26 cellular contexts compared by ENCODE assay signal in the genomic region with DNA sequence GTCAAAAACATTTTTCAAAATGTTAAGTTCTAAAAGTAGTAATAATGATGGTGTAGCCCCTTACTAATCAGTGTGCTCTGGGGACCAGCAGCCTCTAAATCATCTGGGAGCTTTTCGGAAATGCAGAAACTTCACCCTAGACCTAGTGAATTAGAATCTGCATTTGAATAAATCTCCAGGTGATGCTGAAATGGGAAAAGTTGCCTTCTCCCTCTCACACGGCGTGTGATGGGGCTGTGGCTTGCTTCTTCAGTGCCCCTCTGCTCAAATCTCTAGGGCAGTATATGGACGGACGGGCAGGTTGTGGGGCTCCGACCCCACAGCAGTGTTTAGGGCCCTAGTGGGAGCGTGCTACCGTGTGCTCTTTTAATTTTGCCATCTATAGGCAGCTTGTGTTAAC.
"Had no signal": no experiment of that assay in that cellular context is flagged by ENCODE, and none has a peak within 500 bp of the region (broad histone marks: within the 10 kb centered on the region; RNA-seq: fewer than 3 reads in every experiment).

No MANE protein-coding gene starts in this region.

- ATAC-seq: esophagus mucosa; gastrocnemius medialis; heart right ventricle; left lung; left ventricle myocardium superior; lower lobe of right lung; mucosa of descending colon; naive thymus-derived CD4-positive, alpha-beta T cell; natural killer cell had no signal

- H3K27ac ChIP-seq: coronary artery, dorsolateral prefrontal cortex, epithelial cell of prostate, esophagus squamous epithelium, gastrocnemius medialis, heart right ventricle, left lung, lower lobe of right lung had no signal

- DNase-seq: dermis blood vessel endothelial cell; dorsolateral prefrontal cortex; effector CD4-positive, alpha-beta T cell; effector memory CD4-positive, alpha-beta T cell; erythroblast; esophagus squamous epithelium; foreskin fibroblast; foreskin melanocyte; gastrocnemius medialis; glutamatergic neuron; head of caudate nucleus; heart right ventricle; hippocampal formation; immature natural killer cell; kidney glomerular epithelial cell; lower lobe of right lung; mesenchymal stem cell; naive thymus-derived CD4-positive, alpha-beta T cell; natural killer cell had no signal

- H3K4me1 ChIP-seq: esophagus squamous epithelium, gastrocnemius medialis, heart right ventricle, left lung, lower lobe of right lung had no signal

- H3K27me3 Mint-ChIP-seq: naive thymus-derived CD4-positive, alpha-beta T cell had no signal

- H3K9me3 Mint-ChIP-seq: naive thymus-derived CD4-positive, alpha-beta T cell had no signal

- H3K9me3 ChIP-seq: esophagus squamous epithelium, gastrocnemius medialis, heart right ventricle, left lung, lower lobe of right lung, mucosa of descending colon had no signal

- H3K4me1 Mint-ChIP-seq: immature natural killer cell; naive thymus-derived CD4-positive, alpha-beta T cell; natural killer cell had no signal

- H3K4me3 ChIP-seq: coronary artery, dorsolateral prefrontal cortex, esophagus squamous epithelium, gastrocnemius medialis, heart right ventricle, left lung, lower lobe of right lung, mucosa of descending colon had no signal

- H3K36me3 Mint-ChIP-seq: immature natural killer cell; mesothelial cell of epicardium; naive thymus-derived CD4-positive, alpha-beta T cell; natural killer cell had no signal

- H3K27ac Mint-ChIP-seq: immature natural killer cell; mesothelial cell of epicardium; naive thymus-derived CD4-positive, alpha-beta T cell; natural killer cell had no signal

- H3K36me3 ChIP-seq: esophagus squamous epithelium, gastrocnemius medialis, heart right ventricle, left lung, lower lobe of right lung had no signal

- H3K27me3 ChIP-seq: dorsolateral prefrontal cortex, esophagus squamous epithelium, gastrocnemius medialis, heart right ventricle, left lung had no signal

- H3K4me3 Mint-ChIP-seq: immature natural killer cell; mesothelial cell of epicardium; naive thymus-derived CD4-positive, alpha-beta T cell; natural killer cell had no signal
